Comparison of ENCODE assay signal across 1 cellular context in genomic region chr11:64107300-64107699, GRCh38.
TF ChIP-seq lines count a peak whose summit lies in the region.

No MANE protein-coding gene starts in this region.

TF ChIP-seq in H1, 55 proteins besides CTCF, POLR2A, EP300 and RAD21:
- TF ChIP-seq HDAC2 (IDR thresholded peaks at IDR 0.05; ENCODE audit: borderline replicate concordance in 1 of 2, low read depth in 2 of 2, low read length in 2 of 2) (no peak), EZH2 (IDR thresholded peaks at IDR 0.05; ENCODE audit: low read depth, low read length, severe bottlenecking) (no peak), USF2 (IDR thresholded peaks at IDR 0.05; ENCODE audit: low read length) (no peak), RNF2 (IDR thresholded peaks at IDR 0.05; ENCODE audit: borderline replicate concordance, low read depth, low read length, missing control alignments, poor library complexity, severe bottlenecking) (no peak), KDM4A (IDR thresholded peaks at IDR 0.05; ENCODE audit: low read depth, low read length, severe bottlenecking) (no peak), PHF8 (conservative IDR thresholded peaks at IDR 0.05; ENCODE audit: low read depth, low read length) (no peak), BACH1 (IDR thresholded peaks at IDR 0.05; ENCODE audit: low read length) (no peak)
